Comparison of ENCODE assay signal across 8 cellular contexts in the genomic region with DNA sequence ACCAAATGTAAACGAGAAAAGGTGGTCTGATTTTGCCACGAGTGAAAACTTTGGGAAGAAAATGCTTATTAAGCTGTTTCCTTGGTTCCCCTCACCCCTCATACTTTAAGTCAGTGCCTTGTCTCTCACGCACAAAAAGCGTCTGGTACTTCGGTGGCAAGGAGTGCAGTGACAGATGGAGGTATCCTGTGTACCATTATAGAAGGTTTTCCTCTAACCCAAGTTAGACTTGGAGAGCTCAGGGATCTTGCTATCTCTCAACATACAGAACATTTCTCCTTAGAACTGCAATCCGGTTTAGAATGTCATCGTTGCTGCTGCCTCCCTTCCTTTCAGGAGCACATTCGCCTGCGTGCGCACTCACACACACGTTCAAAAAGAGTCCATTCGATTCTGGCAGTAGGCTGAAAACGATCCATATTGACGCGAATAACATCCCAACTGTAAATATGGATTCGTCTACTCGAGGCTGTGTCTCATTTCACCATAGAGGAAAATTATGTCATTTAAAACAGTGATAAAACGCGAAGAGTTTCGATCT. TPM values are rescaled to one million over a fixed set of nuclear protein-coding genes. Genes with fewer than 3 reads are reported as not detected.
DNase-seq lines count a peak whose midpoint lies in the region; ATAC-seq and TF ChIP-seq lines count a peak whose summit lies in the region.

No MANE protein-coding gene starts in this region.

- DNase-seq in CD4-positive, alpha-beta memory T cell: peak in 3 of 5 donors; percentile 13 to 26 (median 13)
- DNase-seq in RKO (ENCODE audit: low spot score): peak; percentile 38
- DNase-seq in epithelial cell of proximal tubule (ENCODE audit: low read depth): no peak

- no peak overlapping the region for H3K27ac ChIP-seq in CD4-positive, alpha-beta memory T cell (ENCODE audit: low read depth, low read length)
- no peak overlapping the region for H3K27ac ChIP-seq in HUES6 (ENCODE audit: low read depth, low read length)
- H3K27ac ChIP-seq in muscle layer of colon (ENCODE audit: low read depth, low read length): peak overlapping the region; percentile 89

- peaks cover 0 to 20% (median 12%) of the 10 kb centered on the region in 4 donors for H3K4me1 Mint-ChIP-seq in CD4-positive, alpha-beta memory T cell

- H3K27me3 ChIP-seq in CD4-positive, alpha-beta memory T cell (ENCODE audit: insufficient read depth, low read length): peaks cover 53% of the 10 kb centered on the region
- H3K27me3 ChIP-seq in HUES6 (ENCODE audit: control insufficient read depth, insufficient read depth, low read length): peaks cover 50% of the 10 kb centered on the region
- H3K27me3 ChIP-seq in muscle layer of colon (ENCODE audit: control insufficient read depth in 1 of 2, insufficient read depth in 2 of 2, low read length in 2 of 2): no peaks in the 10 kb centered on the region

- H3K9ac ChIP-seq in HUES6 (ENCODE audit: low read length) (peak overlapping the region; percentile 96), muscle layer of colon (ENCODE audit: low read length) (peak overlapping the region; percentile 99)

- H3K4me3 Mint-ChIP-seq in CD4-positive, alpha-beta memory T cell: no peak overlapping the region

- H3K36me3 ChIP-seq in CD4-positive, alpha-beta memory T cell (ENCODE audit: insufficient read depth, low read length): no peaks in the 10 kb centered on the region
- H3K36me3 ChIP-seq in HUES6 (ENCODE audit: control insufficient read depth, insufficient read depth, low read length) (peaks cover 5% of the 10 kb centered on the region), muscle layer of colon (ENCODE audit: insufficient read depth, low read length) (no peaks in the 10 kb centered on the region)

- intact Hi-C loops in CD4-positive, alpha-beta memory T cell (cut with micrococcal nuclease): loop anchor here (5.0 kb wide), 1 partner anchor 116 kb away; a partner anchor contains a TSS

- peak overlapping the region in 1 of 7 donors; percentile 30 for H3K27ac Mint-ChIP-seq in CD4-positive, alpha-beta memory T cell

- H3K27me3 Mint-ChIP-seq in CD4-positive, alpha-beta memory T cell: peaks cover 41 to 43% of the 10 kb centered on the region in 2 donors

- H3K9me3 Mint-ChIP-seq in CD4-positive, alpha-beta memory T cell: peaks cover 0 to 10% (median 5%) of the 10 kb centered on the region in 8 donors

- peak overlapping the region in 1 of 2 donors; percentile 44 for H3K4me3 ChIP-seq in CD4-positive, alpha-beta memory T cell (ENCODE audit: low read length in 2 of 2)
- H3K4me3 ChIP-seq in HUES6 (ENCODE audit: low read depth, low read length) (peak overlapping the region; percentile 93), epithelial cell of proximal tubule (ENCODE audit: low read depth, low read length) (peak overlapping the region; percentile 90), muscle layer of colon (ENCODE audit: low read depth in 1 of 2, low read length in 2 of 2) (peak overlapping the region; percentile 90 to 93)

- no peaks in the 10 kb centered on the region for H3K9me3 ChIP-seq in CD4-positive, alpha-beta memory T cell (ENCODE audit: control insufficient read depth in 1 of 2, low read length in 2 of 2)
- H3K9me3 ChIP-seq in HUES6 (ENCODE audit: control insufficient read depth, insufficient read depth, low read depth, low read length) (no peaks in the 10 kb centered on the region), muscle layer of colon (ENCODE audit: low read length) (no peaks in the 10 kb centered on the region)

- TF ChIP-seq CTCF in epithelial cell of proximal tubule (conservative IDR thresholded peaks at IDR 0.05; ENCODE audit: low read depth, low read length): no peak

- ATAC-seq in HG03571 (IDR thresholded peaks at IDR 0.05; ENCODE audit: unreplicated experiment) (no peak), GM18867 (IDR thresholded peaks at IDR 0.05; ENCODE audit: unreplicated experiment) (no peak), GM21737 (IDR thresholded peaks at IDR 0.05; ENCODE audit: unreplicated experiment) (no peak)

- CTCF ChIA-PET in CD4-positive, alpha-beta memory T cell (lab: Charles Lee; ENCODE audit: partially characterized antibody): no interaction called here

- H3K4me1 ChIP-seq in CD4-positive, alpha-beta memory T cell (ENCODE audit: insufficient read depth, low read length): peaks cover 41% of the 10 kb centered on the region
- H3K4me1 ChIP-seq in HUES6 (ENCODE audit: control insufficient read depth, insufficient read depth, low read length) (peaks cover 4% of the 10 kb centered on the region; the same call in 1 of the 2 replicates), muscle layer of colon (ENCODE audit: insufficient read depth, low read length) (peaks cover under 1% of the 10 kb centered on the region)

- no peaks in the 10 kb centered on the region for H3K36me3 Mint-ChIP-seq in CD4-positive, alpha-beta memory T cell

- POLR2A ChIA-PET in CD4-positive, alpha-beta memory T cell (lab: Charles Lee; ENCODE audit: partially characterized antibody): no interaction called here

RNA-seq across cellular contexts. Expression of a gene that starts 1.1 kb away (rescaled TPM):
- 1 to 10 TPM; 2.2 to 2.7 TPM for total RNA-seq in CD4-positive, alpha-beta memory T cell
- under 1 TPM in 1 of 2 donors, not detected in 1; 0.18 TPM for polyA plus RNA-seq in CD4-positive, alpha-beta memory T cell
- total RNA-seq in epithelial cell of proximal tubule: 133 and 177 TPM in 2 replicates

Comparison
In these comparisons a context has a peak if more than half of its experiments do, and no peak if none do; other contexts are left out.
1. RNA of a gene that starts 1.1 kb away (total RNA-seq): 133 to 177 TPM in epithelial cell of proximal tubule; 2.2 to 2.7 TPM in CD4-positive, alpha-beta memory T cell; every median in the first group is over 10 times any median in the second.